In genomic region chr20:56604690-56605089, GRCh38 we compare ENCODE assay signal across 15 cellular contexts. TPM values are rescaled to one million over a fixed set of nuclear protein-coding genes. Genes with fewer than 3 reads are reported as not detected.
DNase-seq lines count a peak whose midpoint lies in the region; ATAC-seq, FAIRE-seq and TF ChIP-seq lines count a peak whose summit lies in the region.
"Had no signal": no experiment of that assay in that cellular context is flagged by ENCODE, and none has a peak within 500 bp of the region (broad histone marks: within the 10 kb centered on the region; RNA-seq: fewer than 3 reads in every experiment).

No MANE protein-coding gene starts in this region.

- BruUV-seq in Caco-2 (replicated peaks; lab: Mats Ljungman, UMichigan) = no TSS peak

- peak overlapping the region; percentile 94 for H3K27ac Mint-ChIP-seq in Caco-2 (ENCODE audit: unreplicated experiment)
- H3K27ac Mint-ChIP-seq: CD4-positive, alpha-beta T cell had no signal

- no peaks in the 10 kb centered on the region for H3K27me3 ChIP-seq in Caco-2 (replicated peaks; ENCODE audit: control insufficient read depth, insufficient read depth, low read length)
- no peaks in the 10 kb centered on the region for H3K27me3 ChIP-seq in pancreas
- H3K27me3 ChIP-seq: BE2C had no signal

- H3K36me3 ChIP-seq in Caco-2 (ENCODE audit: control insufficient read depth, insufficient read depth, low read length) = no peaks in the 10 kb centered on the region
- H3K36me3 ChIP-seq in pancreas = no peaks in the 10 kb centered on the region
- H3K36me3 ChIP-seq: BE2C, HAP-1 had no signal

- H3K27me3 Mint-ChIP-seq in Caco-2 (ENCODE audit: insufficient read depth, unreplicated experiment) = no peaks in the 10 kb centered on the region
- H3K27me3 Mint-ChIP-seq: CD4-positive, alpha-beta T cell had no signal

- H3K9me3 ChIP-seq in Caco-2 (no peaks in the 10 kb centered on the region), pancreas (no peaks in the 10 kb centered on the region)
- H3K9me3 ChIP-seq: BE2C, HAP-1 had no signal

- no peak for FAIRE-seq in pancreas (lab: Jason Lieb, UNC)
- FAIRE-seq: H1 had no signal

- H3K27ac ChIP-seq in pancreas = no peak overlapping the region

- no peak for ATAC-seq in left cardiac atrium
- ATAC-seq in pancreas = no peak

- H3K4me1 Mint-ChIP-seq in Caco-2 (ENCODE audit: low read depth, unreplicated experiment) = peaks cover 84% of the 10 kb centered on the region

- POLR2A ChIA-PET in Caco-2 (lab: Charles Lee) = interaction anchor here (2.4 kb wide), 1 partner anchor 25 kb away, joined by 11 read pairs; the partner anchor contains the start of gene TFAP2C

- H3K4me3 ChIP-seq in Caco-2 (ENCODE audit: low read depth, low read length) (no peak overlapping the region), LNCaP clone FGC (ENCODE audit: low read depth, low read length) (no peak overlapping the region), pancreas (no peak overlapping the region)
- H3K4me3 ChIP-seq: HAP-1 had no signal

- WGBS in pancreas, 2 donors = 58 to 68% methylated on average over 9 of the region's 9 CpGs

- TF ChIP-seq CTCF in Caco-2 (IDR thresholded peaks at IDR 0.05; ENCODE audit: insufficient read depth in 1 of 2, low read depth in 1 of 2, low read length in 1 of 2, severe bottlenecking in 1 of 2, unreplicated experiment in 1 of 2) (no peak), LNCaP clone FGC (IDR thresholded peaks at IDR 0.05; ENCODE audit: control insufficient read depth, extremely low read depth, insufficient read depth) (no peak), pancreas (IDR thresholded peaks at IDR 0.05) (no peak)

- intact Hi-C loops in Caco-2 (cut with micrococcal nuclease; ENCODE audit: unreplicated experiment) (no loop called here), left cardiac atrium (cut with DNase I) (no loop called here), pancreas (cut with DNase I) (no loop called here)

- H3K4me1 ChIP-seq in Caco-2 (peaks cover 70% of the 10 kb centered on the region), pancreas (no peaks in the 10 kb centered on the region)
- H3K4me1 ChIP-seq: BE2C, HAP-1 had no signal

- H3K9me3 Mint-ChIP-seq in Caco-2 (ENCODE audit: unreplicated experiment) = no peaks in the 10 kb centered on the region
- H3K9me3 Mint-ChIP-seq: CD4-positive, alpha-beta T cell had no signal

- DNase-seq in Caco-2 = no peak
- DNase-seq in LNCaP clone FGC (ENCODE audit: low read depth) = peak; percentile 67
- peak; percentile 16 for DNase-seq in left kidney (ENCODE audit: low read depth, low spot score)
- no peak for DNase-seq in left cardiac atrium
- no peak for DNase-seq in DMS153 treated with DMSO at 0.1 percent for 48 hours (lab: John Stamatoyannopoulos, UW; ENCODE audit: unreplicated experiment)
- DNase-seq in pancreas = no peak
- DNase-seq: BE2C; C1 segment of cervical spinal cord; CD4-positive, alpha-beta T cell; DMS153; DMS79 treated with DMSO at 0.1 percent for 48 hours; GF-D8; KG1 had no signal

- CTCF ChIA-PET in Caco-2 (lab: Charles Lee) = interaction anchor here (0.6 to 2.4 kb wide), 2 partner anchors 26 to 36 kb away, joined by 3 to 12 read pairs; no protein-coding TSS in a partner anchor

- no peak overlapping the region for H3K4me3 Mint-ChIP-seq in Caco-2 (ENCODE audit: unreplicated experiment)
- H3K4me3 Mint-ChIP-seq: CD4-positive, alpha-beta T cell had no signal

- H3K36me3 Mint-ChIP-seq in Caco-2 (ENCODE audit: insufficient read depth, unreplicated experiment) = peaks cover 14% of the 10 kb centered on the region

RNA-seq across cellular contexts. Expression of gene TFAP2C, which starts 24.4 kb away (rescaled TPM):
- total RNA-seq in Caco-2 (2022) (25.3 and 27.9 TPM in 2 replicates), left cardiac atrium (under 1 TPM; 0.47 to 0.56 TPM), pancreas (1 to 10 TPM in 2 of 6 donors, under 1 TPM in 4; 0.42 to 1.6 (median 0.58) TPM)
- polyA plus RNA-seq in pancreas = under 1 TPM; 0.19 to 0.49 TPM
- total RNA-seq: CD4-positive, alpha-beta T cell had no signal

Comparison
In these comparisons a context has a peak if more than half of its experiments do, and no peak if none do; other contexts are left out.
1. DNase-seq: peak in LNCaP clone FGC (single experiment) and left kidney (single experiment); none in Caco-2 (0 of 2), left cardiac atrium (single experiment), DMS153 treated with DMSO at 0.1 percent for 48 hours (single experiment) and pancreas (0 of 6).
2. RNA of gene TFAP2C, which starts 24.4 kb away (total RNA-seq): 25.3 to 27.9 TPM in Caco-2; 0.42 to 1.6 TPM in pancreas and 0.47 to 0.56 TPM in left cardiac atrium; every median in the first group is over 10 times any median in the second.